In the genomic region with DNA sequence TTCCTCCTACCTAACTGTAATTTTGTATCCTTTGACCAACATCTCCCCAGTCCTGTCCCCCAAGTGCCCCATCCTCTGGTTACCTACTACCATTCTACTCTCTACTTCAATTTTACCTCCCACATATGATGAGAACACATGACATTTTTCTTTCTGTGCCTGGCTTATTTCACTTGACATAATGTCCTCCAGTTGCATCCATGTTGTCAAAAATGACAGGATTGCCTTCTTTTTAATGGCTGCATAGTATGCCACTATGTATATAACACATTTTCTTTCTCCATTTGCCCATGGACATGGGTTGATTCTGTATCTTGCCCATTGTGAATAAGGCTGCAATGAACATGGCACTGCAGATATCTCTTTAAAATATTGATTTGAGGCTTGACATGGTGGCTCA, we compare ENCODE assay signal across 31 cellular contexts. TPM values are rescaled to one million over a fixed set of nuclear protein-coding genes. Genes with fewer than 3 reads are reported as not detected.
DNase-seq lines count a peak whose midpoint lies in the region; TF ChIP-seq lines count a peak whose summit lies in the region.
"Had no signal": no experiment of that assay in that cellular context is flagged by ENCODE, and none has a peak within 500 bp of the region (broad histone marks: within the 10 kb centered on the region; RNA-seq: fewer than 3 reads in every experiment).

No MANE protein-coding gene starts in this region.

- H3K4me1 ChIP-seq in HEK293 (ENCODE audit: control insufficient read depth, insufficient read depth, low read length) (no peaks in the 10 kb centered on the region), neural progenitor cell (peaks cover 6% of the 10 kb centered on the region)
- H3K4me1 ChIP-seq: A549, BE2C, Caco-2 had no signal

- no peak overlapping the region for H3K4me2 ChIP-seq in neural progenitor cell
- H3K4me2 ChIP-seq: A549; BLaER1; BLaER1 treated with 17β-estradiol and CSF1 and Interleukin-3, amounts not matched to agents 10 nM and 100 nM had no signal

- H3K27ac Mint-ChIP-seq in neural crest cell (ENCODE audit: unreplicated experiment) (no peak overlapping the region), neural progenitor cell (no peak overlapping the region)
- H3K27ac Mint-ChIP-seq: B cell; CD14-positive monocyte; CD4-positive, alpha-beta memory T cell; CD4-positive, alpha-beta T cell; CD4-positive, CD25-positive, alpha-beta regulatory T cell; CD8-positive, alpha-beta memory T cell; CD8-positive, alpha-beta T cell had no signal

- H3K79me2 ChIP-seq in neural progenitor cell (ENCODE audit: low read depth), result peaks cover 100% of the 10 kb centered on the region

- H3K4me3 Mint-ChIP-seq in neural crest cell (peak overlapping the region; percentile 1), neural progenitor cell (no peak overlapping the region)
- H3K4me3 Mint-ChIP-seq: B cell; CD14-positive monocyte; CD4-positive, alpha-beta memory T cell; CD4-positive, alpha-beta T cell; CD4-positive, CD25-positive, alpha-beta regulatory T cell; CD8-positive, alpha-beta memory T cell; CD8-positive, alpha-beta T cell had no signal

- H3K27ac ChIP-seq in HEK293 (ENCODE audit: extremely low read depth, low read depth, low read length), result no peak overlapping the region
- no peak overlapping the region for H3K27ac ChIP-seq in neural progenitor cell
- H3K27ac ChIP-seq: 22Rv1; A549; BLaER1; BLaER1 treated with 17β-estradiol and CSF1 and Interleukin-3, amounts not matched to agents 10 nM and 100 nM; C4-2B had no signal

- H3K4me3 ChIP-seq in HEK293 (ENCODE audit: low read depth, low read length) (no peak overlapping the region), neural progenitor cell (no peak overlapping the region)
- H3K4me3 ChIP-seq: A549; BLaER1; BLaER1 treated with 17β-estradiol and CSF1 and Interleukin-3, amounts not matched to agents 10 nM and 100 nM had no signal

- H3K9me3 ChIP-seq in HEK293 (ENCODE audit: control insufficient read depth, insufficient read depth, low read depth, low read length), result no peaks in the 10 kb centered on the region
- no peaks in the 10 kb centered on the region for H3K9me3 ChIP-seq in neural progenitor cell (ENCODE audit: low read depth)
- H3K9me3 ChIP-seq: A549, BE2C, Caco-2 had no signal

- no peak overlapping the region for H2AFZ ChIP-seq in neural progenitor cell (replicated peaks)

- no peaks in the 10 kb centered on the region; a peak in 1 of 3 replicates for H3K36me3 ChIP-seq in HEK293 (ENCODE audit: control insufficient read depth in 2 of 2, insufficient read depth in 1 of 2, low read length in 2 of 2)
- peaks cover 8% of the 10 kb centered on the region for H3K36me3 ChIP-seq in neural progenitor cell
- H3K36me3 ChIP-seq: BE2C had no signal

- CTCF ChIA-PET in HEK293 (lab: Yijun Ruan, JAX), result no interaction called here

- no peaks in the 10 kb centered on the region for H3K27me3 Mint-ChIP-seq in neural crest cell (ENCODE audit: low read depth)
- H3K27me3 Mint-ChIP-seq in neural progenitor cell (ENCODE audit: insufficient read depth, low read depth), result no peaks in the 10 kb centered on the region
- H3K27me3 Mint-ChIP-seq: CD4-positive, alpha-beta T cell; CD4-positive, CD25-positive, alpha-beta regulatory T cell; CD8-positive, alpha-beta memory T cell had no signal

- peaks cover 2% of the 10 kb centered on the region for H3K9me3 Mint-ChIP-seq in neural crest cell
- H3K9me3 Mint-ChIP-seq in neural progenitor cell, result peaks cover 16% of the 10 kb centered on the region
- H3K9me3 Mint-ChIP-seq: CD4-positive, alpha-beta T cell had no signal

- H3K36me3 Mint-ChIP-seq in neural crest cell (ENCODE audit: low read depth), result peaks cover 26% of the 10 kb centered on the region
- H3K36me3 Mint-ChIP-seq in neural progenitor cell, result peaks cover 63% of the 10 kb centered on the region
- H3K36me3 Mint-ChIP-seq: CD14-positive monocyte; CD4-positive, alpha-beta memory T cell; CD4-positive, CD25-positive, alpha-beta regulatory T cell; CD8-positive, alpha-beta memory T cell; CD8-positive, alpha-beta T cell had no signal

- H4K20me1 ChIP-seq in neural progenitor cell (ENCODE audit: low read depth), result peaks cover 92% of the 10 kb centered on the region
- H4K20me1 ChIP-seq: BLaER1 had no signal

- no peaks in the 10 kb centered on the region for H3K27me3 ChIP-seq in neural progenitor cell
- H3K27me3 ChIP-seq: BE2C; BLaER1; BLaER1 treated with 17β-estradiol and CSF1 and Interleukin-3, amounts not matched to agents 10 nM and 100 nM had no signal

- no peak for DNase-seq in neural crest cell (ENCODE audit: low read depth, low spot score)
- DNase-seq in neural progenitor cell (ENCODE audit: low spot score), result no peak
- no peak for DNase-seq in NCI-H82 treated with DMSO at 0.1 percent for 48 hours (lab: John Stamatoyannopoulos, UW; ENCODE audit: unreplicated experiment)
- DNase-seq: 8988T; ACHN; AML-193; BE2C; C1 segment of cervical spinal cord; Caco-2; Calu3; CD4-positive, alpha-beta memory T cell; CD4-positive, alpha-beta T cell; CD4-positive, CD25-positive, alpha-beta regulatory T cell; CD8-positive, alpha-beta memory T cell; CD8-positive, alpha-beta T cell; COR-L47; DMS 273 treated with DMSO at 0.1 percent for 48 hours; DMS153; DMS53; DMS79; DMS79 treated with DMSO at 0.1 percent for 48 hours; DND-41; EL had no signal

- H3K9ac ChIP-seq in neural progenitor cell, result no peak overlapping the region
- H3K9ac ChIP-seq: BLaER1; BLaER1 treated with 17β-estradiol and CSF1 and Interleukin-3, amounts not matched to agents 10 nM and 100 nM had no signal

- peaks cover 28% of the 10 kb centered on the region for H3K4me1 Mint-ChIP-seq in neural crest cell
- peaks cover 20% of the 10 kb centered on the region for H3K4me1 Mint-ChIP-seq in neural progenitor cell
- H3K4me1 Mint-ChIP-seq: B cell; CD14-positive monocyte; CD4-positive, alpha-beta memory T cell; CD4-positive, CD25-positive, alpha-beta regulatory T cell; CD8-positive, alpha-beta memory T cell had no signal

- TF ChIP-seq CTCF in HEK293 (tag by site-specific recombination; IDR thresholded peaks at IDR 0.05) (no peak), neural crest cell (conservative IDR thresholded peaks at IDR 0.05) (no peak), neural progenitor cell (IDR thresholded peaks at IDR 0.05) (no peak)

- POLR2A ChIA-PET in HEK293 (lab: Yijun Ruan, JAX), result no interaction called here

- peaks cover 3% of the 10 kb centered on the region for H3F3A ChIP-seq in neural progenitor cell (ENCODE audit: low read depth)

TF ChIP-seq in HEK293, 187 proteins besides CTCF, POLR2A, EP300 and RAD21:
- TF ChIP-seq, protein P1, sequence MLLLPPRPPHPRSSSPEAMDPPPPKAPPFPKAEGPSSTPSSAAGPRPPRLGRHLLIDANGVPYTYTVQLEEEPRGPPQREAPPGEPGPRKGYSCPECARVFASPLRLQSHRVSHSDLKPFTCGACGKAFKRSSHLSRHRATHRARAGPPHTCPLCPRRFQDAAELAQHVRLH (tag by site-specific recombination; IDR thresholded peaks at IDR 0.05), result 0 out of 2 replicates have a peak, but pooled peaks have one; percentile 30
- peak; percentile 90 for TF ChIP-seq ZNF146 (tag by site-specific recombination; IDR thresholded peaks at IDR 0.05)
- TF ChIP-seq, protein P2, sequence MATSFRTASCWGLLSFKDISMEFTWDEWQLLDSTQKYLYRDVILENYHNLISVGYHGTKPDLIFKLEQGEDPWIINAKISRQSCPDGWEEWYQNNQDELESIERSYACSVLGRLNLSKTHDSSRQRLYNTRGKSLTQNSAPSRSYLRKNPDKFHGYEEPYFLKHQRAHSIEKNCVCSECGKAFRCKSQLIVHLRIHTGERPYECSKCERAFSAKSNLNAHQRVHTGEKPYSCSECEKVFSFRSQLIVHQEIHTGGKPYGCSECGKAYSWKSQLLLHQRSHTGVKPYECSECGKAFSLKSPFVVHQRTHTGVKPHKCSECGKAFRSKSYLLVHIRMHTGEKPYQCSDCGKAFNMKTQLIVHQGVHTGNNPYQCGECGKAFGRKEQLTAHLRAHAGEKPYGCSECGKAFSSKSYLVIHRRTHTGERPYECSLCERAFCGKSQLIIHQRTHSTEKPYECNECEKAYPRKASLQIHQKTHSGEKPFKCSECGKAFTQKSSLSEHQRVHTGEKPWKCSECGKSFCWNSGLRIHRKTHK (tag by site-specific recombination; IDR thresholded peaks at IDR 0.05), result no peak

RNA-seq across cellular contexts. Expression of a gene that starts 33.7 kb away (rescaled TPM):
- 136 and 141 TPM in 2 replicates for total RNA-seq in neural crest cell
- 32.0 and 33.0 TPM in 2 replicates for total RNA-seq in neural progenitor cell (ENCODE audit: low replicate concordance)
- total RNA-seq: B cell; Calu3; CD4-positive, CD25-positive, alpha-beta regulatory T cell had no signal
